ENCODE assay signal across 15 cellular contexts in genomic region chr19:5926641-5927438, GRCh38. TPM values are rescaled to one million over a fixed set of nuclear protein-coding genes. Genes with fewer than 3 reads are reported as not detected.
DNase-seq lines count a peak whose midpoint lies in the region; ATAC-seq and TF ChIP-seq lines count a peak whose summit lies in the region.
"Had no signal": no experiment of that assay in that cellular context is flagged by ENCODE, and none has a peak within 500 bp of the region (broad histone marks: within the 10 kb centered on the region; RNA-seq: fewer than 3 reads in every experiment).

No MANE protein-coding gene starts in this region.

- no peaks in the 10 kb centered on the region for H3K9me3 ChIP-seq in BE2C
- no peaks in the 10 kb centered on the region for H3K9me3 ChIP-seq in body of pancreas
- no peaks in the 10 kb centered on the region for H3K9me3 ChIP-seq in right atrium auricular region
- H3K9me3 ChIP-seq: adrenal gland, SJSA1 had no signal

- H3K4me1 ChIP-seq in BE2C (peaks cover 10% of the 10 kb centered on the region), body of pancreas (no peaks in the 10 kb centered on the region), right atrium auricular region (peaks cover 0 to 31% of the 10 kb centered on the region in 2 donors)
- H3K4me1 ChIP-seq: SJSA1 had no signal

- H3K27me3 ChIP-seq in BE2C (no peaks in the 10 kb centered on the region), body of pancreas (no peaks in the 10 kb centered on the region), right atrium auricular region (no peaks in the 10 kb centered on the region)
- H3K27me3 ChIP-seq: adrenal gland, SJSA1 had no signal

- intact Hi-C loops in body of pancreas (cut with DNase I) (no loop called here), sciatic nerve (cut with DNase I) (no loop called here)

- no peak overlapping the region for H3K27ac ChIP-seq in body of pancreas
- peak overlapping the region; percentile 75 to 77 for H3K27ac ChIP-seq in right atrium auricular region
- H3K27ac ChIP-seq: SJSA1 had no signal

- TF ChIP-seq POLR2A in body of pancreas (IDR thresholded peaks at IDR 0.05): no peak

- H3K36me3 ChIP-seq in BE2C (peaks cover 87% of the 10 kb centered on the region), body of pancreas (replicated peaks in 1 of 2; ENCODE audit: insufficient read depth in 1 of 2, low read depth in 2 of 2) (peaks cover 13 to 55% of the 10 kb centered on the region in 2 donors), right atrium auricular region (peaks cover 87% of the 10 kb centered on the region)

- H3K4me3 ChIP-seq in BE2C (ENCODE audit: low read depth, low read length) (no peak overlapping the region), body of pancreas (no peak overlapping the region), right atrium auricular region (peak overlapping the region in 1 of 2 donors; percentile 2)
- H3K4me3 ChIP-seq: adrenal gland, GM12878, SJSA1 had no signal

- ATAC-seq in body of pancreas (peak; percentile 16), sciatic nerve (peak; percentile 95), HG02610 (IDR thresholded peaks at IDR 0.05; ENCODE audit: unreplicated experiment) (no peak)
- ATAC-seq: activated CD8-positive, alpha-beta T cell treated with anti-CD3 and anti-CD28 coated beads, Interleukin-2, amount 10 ng/mL, durations not matched to agents 7 days and 5 days had no signal

- DNase-seq in BE2C: peak; percentile 47
- peak in 2 of 4 donors; percentile 25 to 54 for DNase-seq in body of pancreas
- peak; percentile 73 for DNase-seq in right atrium auricular region (ENCODE audit: low spot score)
- DNase-seq in sciatic nerve (ENCODE audit: low spot score): no peak
- no peak for DNase-seq in dermis blood vessel endothelial cell
- no peak for DNase-seq in NCI-H1417 (lab: John Stamatoyannopoulos, UW)
- DNase-seq in SKM-1 (lab: John Stamatoyannopoulos, UW; ENCODE audit: unreplicated experiment): no peak
- DNase-seq: activated CD8-positive, alpha-beta T cell treated with anti-CD3 and anti-CD28 coated beads, Interleukin-2, amount 10 ng/mL, durations not matched to agents 7 days and 5 days; CD4-positive, CD25-positive, alpha-beta regulatory T cell; NCI-H2171 treated with DMSO at 0.1 percent for 48 hours had no signal

- TF ChIP-seq CTCF in BE2C (IDR thresholded peaks at IDR 0.05; ENCODE audit: low read depth, low read length) (no peak), body of pancreas (IDR thresholded peaks at IDR 0.05) (no peak), right atrium auricular region (IDR thresholded peaks at IDR 0.05) (no peak)

- WGBS in body of pancreas, 2 donors: 84 to 85% methylated on average over 14 of the region's 14 CpGs

RNA-seq across cellular contexts. Expression of gene CAPS, which starts 12.8 kb away (rescaled TPM):
- 3.5 TPM for polyA plus RNA-seq in BE2C (2012; ENCODE audit: insufficient read depth, insufficient read length, low read depth)
- 10 to 100 TPM; 18.7 to 38.6 TPM for total RNA-seq in body of pancreas
- 1 to 10 TPM; 4.5 to 7.3 TPM for total RNA-seq in right atrium auricular region
- total RNA-seq in sciatic nerve: 80.2 TPM
- total RNA-seq in dermis blood vessel endothelial cell: 2.6 and 3.7 TPM in 2 replicates

RNA-seq across cellular contexts. Expression of gene VMAC, which starts 22.2 kb away (rescaled TPM):
- polyA plus RNA-seq in BE2C (2012; ENCODE audit: insufficient read depth, insufficient read length, low read depth): 0.68 TPM
- total RNA-seq in body of pancreas (10 to 100 TPM; 12.5 to 15.3 TPM), right atrium auricular region (1 to 10 TPM; 2.6 to 4.1 TPM), sciatic nerve (7.1 TPM), dermis blood vessel endothelial cell (6.0 and 8.5 TPM in 2 replicates)

RNA-seq across cellular contexts. Expression of gene NDUFA11, which starts 23.2 kb away (rescaled TPM):
- 1,009 TPM for polyA plus RNA-seq in BE2C (2012; ENCODE audit: insufficient read depth, insufficient read length, low read depth)
- total RNA-seq in body of pancreas: 10 to 100 TPM; 31.6 to 79.1 TPM
- 100 to 1,000 TPM; 368 to 648 TPM for total RNA-seq in right atrium auricular region
- total RNA-seq in sciatic nerve: 134 TPM
- total RNA-seq in dermis blood vessel endothelial cell: 283 and 366 TPM in 2 replicates

RNA-seq across cellular contexts. Expression of gene RANBP3, which starts 51.1 kb away (rescaled TPM):
- 210 TPM for polyA plus RNA-seq in BE2C (2012; ENCODE audit: insufficient read depth, insufficient read length, low read depth)
- total RNA-seq in body of pancreas (10 to 100 TPM; 62.0 to 90.0 TPM), right atrium auricular region (10 to 100 TPM; 53.6 to 54.7 TPM), sciatic nerve (76.3 TPM), dermis blood vessel endothelial cell (39.0 and 51.2 TPM in 2 replicates)

RNA-seq across cellular contexts. Expression of gene FUT5, which starts 56.5 kb away (rescaled TPM):
- polyA plus RNA-seq in BE2C (2012; ENCODE audit: insufficient read depth, insufficient read length, low read depth): not detected
- total RNA-seq in body of pancreas (not detected), right atrium auricular region (not detected), sciatic nerve (0.18 TPM), dermis blood vessel endothelial cell (not detected in 2 replicates)
- total RNA-seq: activated CD8-positive, alpha-beta T cell treated with anti-CD3 and anti-CD28 coated beads, Interleukin-2, amount 10 ng/mL, durations not matched to agents 7 days and 5 days; adrenal gland; GM12878; SJSA1 had no signal
- polyA plus RNA-seq: adrenal gland, GM12878, neural cell had no signal

Comparison
In these comparisons a context has a peak if more than half of its experiments do, and no peak if none do; other contexts are left out.
1. DNase-seq: peak in BE2C (single experiment) and right atrium auricular region (single experiment); none in sciatic nerve (single experiment), dermis blood vessel endothelial cell (single experiment), NCI-H1417 (0 of 3) and SKM-1 (single experiment).
2. H3K27ac ChIP-seq: peak in right atrium auricular region (2 of 2); none in body of pancreas (0 of 4).